1 cellular context compared by ENCODE assay signal in the genomic region with DNA sequence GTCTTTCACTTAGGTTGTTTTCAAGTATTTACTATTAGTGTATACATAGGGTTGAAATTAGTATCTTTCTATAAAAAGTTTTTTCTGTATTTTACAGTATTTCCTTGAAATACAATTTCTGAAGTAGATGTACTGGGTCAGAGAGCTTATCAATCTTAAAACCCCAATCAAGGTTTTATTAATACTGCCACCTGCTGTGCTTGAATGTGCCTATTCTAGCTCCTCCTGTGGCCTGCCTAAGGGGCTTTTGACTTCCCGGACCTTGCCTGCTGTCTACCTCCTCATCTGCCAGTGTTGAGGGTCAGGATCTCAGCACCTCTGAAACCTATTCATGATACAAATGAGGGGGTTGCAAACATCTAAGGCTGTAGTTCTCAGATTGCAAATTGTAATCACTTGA.
A peak's percentile ranks its signal among the peaks of the same experiment; 100 is the strongest.
TF ChIP-seq lines count a peak whose summit lies in the region.

No MANE protein-coding gene starts in this region.

TF ChIP-seq in HepG2, 621 proteins besides CTCF, POLR2A, EP300 and RAD21:
- TF ChIP-seq STAG1 (CRISPR knock-in tag; IDR thresholded peaks at IDR 0.05): peak; percentile 30
- TF ChIP-seq ZNF557 (CRISPR knock-in tag; IDR thresholded peaks at IDR 0.05): no peak
